1 cellular context compared by ENCODE assay signal in the genomic region with DNA sequence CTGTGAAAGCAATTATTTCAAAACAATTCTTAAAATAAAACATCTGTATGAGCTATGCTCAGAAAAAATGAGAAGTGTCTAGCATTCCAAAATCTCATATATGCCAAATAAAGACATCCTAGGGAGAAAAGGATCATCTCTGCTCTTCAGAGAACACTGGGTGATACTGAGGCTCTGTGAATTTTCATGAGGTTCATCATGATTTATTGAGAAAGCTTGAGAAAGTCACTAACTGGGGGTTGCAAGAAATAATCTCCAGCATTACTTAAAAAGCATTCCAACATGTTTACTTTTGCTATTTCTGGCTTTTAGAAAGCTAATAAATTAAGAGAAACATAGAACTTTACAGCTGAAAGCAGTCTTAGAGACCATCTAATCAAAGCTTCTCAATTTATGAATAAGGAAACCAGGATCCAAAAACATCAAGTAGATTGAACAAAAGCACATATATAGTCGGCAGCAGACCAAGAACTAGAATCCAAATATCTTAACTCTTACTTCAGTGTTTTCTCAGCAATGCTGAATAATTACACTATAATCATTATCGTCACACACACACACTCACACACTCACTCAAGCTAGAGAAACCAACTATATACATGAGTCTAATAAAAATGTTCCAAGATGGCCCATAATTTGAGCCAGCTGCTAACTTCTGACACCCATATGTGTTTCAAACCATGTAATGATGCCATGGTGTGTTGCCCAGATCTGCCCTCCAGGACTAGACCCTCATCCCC.
TF ChIP-seq lines count a peak whose summit lies in the region.

No MANE protein-coding gene starts in this region.

TF ChIP-seq in GM23338, 12 proteins besides CTCF, POLR2A, EP300 and RAD21 (continued from another document):
- TF ChIP-seq EZH2 (IDR thresholded peaks at IDR 0.05; ENCODE audit: low read depth, unreplicated experiment): no peak
- no peak for TF ChIP-seq EZH2phosphoT487 (IDR thresholded peaks at IDR 0.05; ENCODE audit: unreplicated experiment)
- TF ChIP-seq ZNF114 (CRISPR knock-in tag; IDR thresholded peaks at IDR 0.05): no peak
- no peak for TF ChIP-seq CREB1 (CRISPR knock-in tag; IDR thresholded peaks at IDR 0.05; ENCODE audit: low read depth)
- TF ChIP-seq POLR2AphosphoS5 (IDR thresholded peaks at IDR 0.05; ENCODE audit: low read depth): no peak
